ENCODE assay signal across 9 cellular contexts in genomic region chr4:3372933-3373465, GRCh38.
A peak's percentile ranks its signal among the peaks of the same experiment; 100 is the strongest.
DNase-seq lines count a peak whose midpoint lies in the region; ATAC-seq and TF ChIP-seq lines count a peak whose summit lies in the region.
"Had no signal": no experiment of that assay in that cellular context is flagged by ENCODE, and none has a peak within 500 bp of the region (broad histone marks: within the 10 kb centered on the region; RNA-seq: fewer than 3 reads in every experiment).

No MANE protein-coding gene starts in this region.

- no peak for TF ChIP-seq POLR2A in sigmoid colon (IDR thresholded peaks at IDR 0.05)

- ATAC-seq in GM21360 (IDR thresholded peaks at IDR 0.05; ENCODE audit: unreplicated experiment) (peak; percentile 65), HG03439 (IDR thresholded peaks at IDR 0.05; ENCODE audit: unreplicated experiment) (no peak)
- ATAC-seq in activated naive CD8-positive, alpha-beta T cell treated with anti-CD3 and anti-CD28 coated beads, Interleukin-2, amount 50 U/mL, for 24 hours, result no peak

- H3K9me3 ChIP-seq in sigmoid colon, result no peaks in the 10 kb centered on the region

- H3K4me3 Mint-ChIP-seq in activated naive CD8-positive, alpha-beta T cell treated with anti-CD3 and anti-CD28 coated beads, Interleukin-2, amount 50 U/mL, for 24 hours, result no peak overlapping the region
- H3K4me3 Mint-ChIP-seq in MCF 10A (ENCODE audit: unreplicated experiment), result no peak overlapping the region
- H3K4me3 Mint-ChIP-seq: activated CD4-positive, alpha-beta T cell treated with anti-CD3 and anti-CD28 coated beads, Interleukin-2, amount 10 ng/mL, durations not matched to agents 24 days and 14 days had no signal

- no peaks in the 10 kb centered on the region for H3K36me3 ChIP-seq in sigmoid colon

- no TSS peak for BruUV-seq in MCF 10A (replicated peaks; lab: Mats Ljungman, UMichigan)

- intact Hi-C loops in sigmoid colon (cut with DNase I) (no loop called here), MCF 10A (cut with micrococcal nuclease) (no loop called here)

- no peak for TF ChIP-seq CTCF in sigmoid colon (IDR thresholded peaks at IDR 0.05)
- no peak for TF ChIP-seq CTCF in MCF 10A (IDR thresholded peaks at IDR 0.05; ENCODE audit: unreplicated experiment)

- no peak for TF ChIP-seq EP300 in sigmoid colon (IDR thresholded peaks at IDR 0.05)

- WGBS in sigmoid colon, 2 donors, result 82 to 89% methylated on average over 28 of the region's 28 CpGs

- H3K4me1 ChIP-seq in sigmoid colon, result peaks cover 0 to 34% (median 24%) of the 10 kb centered on the region in 4 donors

- H3K9me3 Mint-ChIP-seq in activated naive CD8-positive, alpha-beta T cell treated with anti-CD3 and anti-CD28 coated beads, Interleukin-2, amount 50 U/mL, for 24 hours, result no peaks in the 10 kb centered on the region
- H3K9me3 Mint-ChIP-seq in MCF 10A (ENCODE audit: unreplicated experiment), result no peaks in the 10 kb centered on the region
- H3K9me3 Mint-ChIP-seq: activated CD4-positive, alpha-beta T cell treated with anti-CD3 and anti-CD28 coated beads, Interleukin-2, amount 10 ng/mL, durations not matched to agents 24 days and 14 days had no signal

- no peak overlapping the region for H3K27ac ChIP-seq in sigmoid colon

- POLR2A ChIA-PET in MCF 10A (lab: Yijun Ruan, JAX), result no interaction called here

- peak; percentile 95 to 98 for DNase-seq in NOMO-1 (lab: John Stamatoyannopoulos, UW; ENCODE audit: unreplicated experiment in 2 of 2)
- DNase-seq in germinal center (ENCODE audit: low spot score), result peak; percentile 67
- DNase-seq in sigmoid colon, result peak; percentile 84
- no peak for DNase-seq in foreskin melanocyte
- no peak for DNase-seq in activated naive CD8-positive, alpha-beta T cell treated with anti-CD3 and anti-CD28 coated beads, Interleukin-2, amount 50 U/mL, for 24 hours
- DNase-seq in MCF 10A (ENCODE audit: unreplicated experiment), result no peak
- DNase-seq: activated CD4-positive, alpha-beta T cell treated with anti-CD3 and anti-CD28 coated beads, Interleukin-2, amount 10 ng/mL, durations not matched to agents 24 days and 14 days had no signal

- peaks cover 24% of the 10 kb centered on the region for H3K4me1 Mint-ChIP-seq in activated naive CD8-positive, alpha-beta T cell treated with anti-CD3 and anti-CD28 coated beads, Interleukin-2, amount 50 U/mL, for 24 hours
- H3K4me1 Mint-ChIP-seq in MCF 10A (ENCODE audit: insufficient read depth, unreplicated experiment), result peaks cover 12% of the 10 kb centered on the region

- H3K27ac Mint-ChIP-seq in activated naive CD8-positive, alpha-beta T cell treated with anti-CD3 and anti-CD28 coated beads, Interleukin-2, amount 50 U/mL, for 24 hours, result no peak overlapping the region
- H3K27ac Mint-ChIP-seq in MCF 10A (ENCODE audit: low read depth, unreplicated experiment), result no peak overlapping the region
- H3K27ac Mint-ChIP-seq: activated CD4-positive, alpha-beta T cell treated with anti-CD3 and anti-CD28 coated beads, Interleukin-2, amount 10 ng/mL, durations not matched to agents 24 days and 14 days had no signal

- no peak overlapping the region for H3K4me3 ChIP-seq in sigmoid colon

- no peaks in the 10 kb centered on the region for H3K27me3 ChIP-seq in sigmoid colon

- H3K36me3 Mint-ChIP-seq in activated naive CD8-positive, alpha-beta T cell treated with anti-CD3 and anti-CD28 coated beads, Interleukin-2, amount 50 U/mL, for 24 hours (ENCODE audit: low read depth), result no peaks in the 10 kb centered on the region
- no peaks in the 10 kb centered on the region for H3K36me3 Mint-ChIP-seq in MCF 10A (ENCODE audit: insufficient read depth, unreplicated experiment)

- CTCF ChIA-PET in MCF 10A (lab: Yijun Ruan, JAX), result interaction anchor here (0.5 kb wide), 1 partner anchor 216 kb away, joined by 4 read pairs; no protein-coding TSS in a partner anchor

- peaks cover 25% of the 10 kb centered on the region for H3K27me3 Mint-ChIP-seq in activated naive CD8-positive, alpha-beta T cell treated with anti-CD3 and anti-CD28 coated beads, Interleukin-2, amount 50 U/mL, for 24 hours
- peaks cover 10% of the 10 kb centered on the region for H3K27me3 Mint-ChIP-seq in MCF 10A (ENCODE audit: insufficient read depth, unreplicated experiment)

Comparison
In these comparisons a context has a peak if more than half of its experiments do, and no peak if none do; other contexts are left out.
1. DNase-seq: peak in NOMO-1 (2 of 2), germinal center (single experiment) and sigmoid colon (single experiment); none in foreskin melanocyte (single experiment), activated naive CD8-positive, alpha-beta T cell treated with anti-CD3 and anti-CD28 coated beads, Interleukin-2, amount 50 U/mL, for 24 hours (single experiment) and MCF 10A (single experiment).